1 cellular context compared by ENCODE assay signal in genomic region chr4:82825425-82825824, GRCh38.
TF ChIP-seq lines count a peak whose summit lies in the region.

No MANE protein-coding gene starts in this region.

TF ChIP-seq in HepG2, 621 proteins besides CTCF, POLR2A, EP300 and RAD21:
- TF ChIP-seq POLR2AphosphoS2 (IDR thresholded peaks at IDR 0.05; ENCODE audit: low read depth, low read length) (peak; percentile 70; the same call in 1 of the 2 replicates), TCF12 (IDR thresholded peaks at IDR 0.05) (no peak), TCF12 (CRISPR knock-in tag; IDR thresholded peaks at IDR 0.05) (no peak)
TF ChIP-seq in HepG2: peak in this region for 1.
